ENCODE assay signal across 17 cellular contexts in genomic region chr1:101109791-101110190, GRCh38.
DNase-seq lines count a peak whose midpoint lies in the region; ATAC-seq and TF ChIP-seq lines count a peak whose summit lies in the region.
"Had no signal": no experiment of that assay in that cellular context is flagged by ENCODE, and none has a peak within 500 bp of the region (broad histone marks: within the 10 kb centered on the region; RNA-seq: fewer than 3 reads in every experiment).

No MANE protein-coding gene starts in this region.

- no peaks in the 10 kb centered on the region for H3K27me3 Mint-ChIP-seq in activated naive CD8-positive, alpha-beta T cell treated with anti-CD3 and anti-CD28 coated beads, Interleukin-2, amount 10 ng/mL, durations not matched to agents 7 days and 5 days
- no peaks in the 10 kb centered on the region for H3K27me3 Mint-ChIP-seq in stimulated activated memory B cell treated with anti-CD40 and anti-IgM and Interleukin-4, amounts not matched to agents 10 μg/mL and 1 μg/mL and 100 μg/mL, for 72 hours

- H3K27ac ChIP-seq in mammary epithelial cell (ENCODE audit: insufficient read depth, low read depth, low read length) (no peak overlapping the region), breast epithelium (no peak overlapping the region), IMR-90 (ENCODE audit: insufficient read depth, low read length) (no peak overlapping the region), colonic mucosa (no peak overlapping the region)
- H3K27ac ChIP-seq: GM23248 had no signal

- H2AFZ ChIP-seq in mammary epithelial cell (ENCODE audit: low read depth, low read length) (peak overlapping the region; percentile 3), IMR-90 (replicated peaks; ENCODE audit: low read length, poor library complexity) (no peak overlapping the region)
- H2AFZ ChIP-seq: GM23248 had no signal

- peaks cover 14% of the 10 kb centered on the region for H3K9me3 Mint-ChIP-seq in activated naive CD8-positive, alpha-beta T cell treated with anti-CD3 and anti-CD28 coated beads, Interleukin-2, amount 10 ng/mL, durations not matched to agents 7 days and 5 days
- peaks cover 3% of the 10 kb centered on the region for H3K9me3 Mint-ChIP-seq in stimulated activated memory B cell treated with anti-CD40 and anti-IgM and Interleukin-4, amounts not matched to agents 10 μg/mL and 1 μg/mL and 100 μg/mL, for 72 hours

- no TSS peak for BruUV-seq in mammary epithelial cell (replicated peaks; lab: Mats Ljungman, UMichigan)
- BruUV-seq in IMR-90 (replicated peaks; lab: Mats Ljungman, UMichigan) = no TSS peak

- H3K4me1 ChIP-seq in mammary epithelial cell (ENCODE audit: insufficient read depth, low read length) (no peaks in the 10 kb centered on the region), breast epithelium (no peaks in the 10 kb centered on the region), IMR-90 (ENCODE audit: control insufficient read depth, insufficient read depth, low read length) (no peaks in the 10 kb centered on the region), colonic mucosa (no peaks in the 10 kb centered on the region)

- H4K91ac ChIP-seq in IMR-90 (ENCODE audit: insufficient read depth, low read depth, low read length) = no peak overlapping the region

- no peak overlapping the region for H3K14ac ChIP-seq in IMR-90 (replicated peaks; ENCODE audit: low read depth, low read length)

- ATAC-seq in IMR-90 (ENCODE audit: low read depth) = no peak
- ATAC-seq in activated naive CD8-positive, alpha-beta T cell treated with anti-CD3 and anti-CD28 coated beads, Interleukin-2, amount 10 ng/mL, durations not matched to agents 7 days and 5 days (ENCODE audit: low read depth) = no peak
- ATAC-seq in stimulated activated memory B cell treated with anti-CD40 and anti-IgM and Interleukin-4, amounts not matched to agents 10 μg/mL and 1 μg/mL and 100 μg/mL, for 72 hours = no peak
- ATAC-seq: GM12878, HCT116 had no signal

- H3K27me3 ChIP-seq in mammary epithelial cell (ENCODE audit: insufficient read depth, low read length) (no peaks in the 10 kb centered on the region), breast epithelium (no peaks in the 10 kb centered on the region), IMR-90 (ENCODE audit: control insufficient read depth, insufficient read depth, low read length) (no peaks in the 10 kb centered on the region; the same call in 1 of the 2 replicates), colonic mucosa (no peaks in the 10 kb centered on the region)

- H3K36me3 ChIP-seq in mammary epithelial cell (ENCODE audit: insufficient read depth, low read length) (no peaks in the 10 kb centered on the region), breast epithelium (no peaks in the 10 kb centered on the region), IMR-90 (ENCODE audit: control insufficient read depth, insufficient read depth, low read length) (no peaks in the 10 kb centered on the region), colonic mucosa (no peaks in the 10 kb centered on the region)

- DNase-seq in mammary epithelial cell = no peak
- DNase-seq in breast epithelium (ENCODE audit: low spot score in 2 of 2) = no peak
- no peak for DNase-seq in IMR-90
- no peak for DNase-seq in activated naive CD8-positive, alpha-beta T cell treated with anti-CD3 and anti-CD28 coated beads, Interleukin-2, amount 10 ng/mL, durations not matched to agents 7 days and 5 days
- DNase-seq in colonic mucosa = no peak
- no peak for DNase-seq in UCSD-AML1 (lab: John Stamatoyannopoulos, UW; ENCODE audit: unreplicated experiment)
- no peak for DNase-seq in GM19238 (ENCODE audit: insufficient read length, low spot score)
- DNase-seq: ACHN; GM23248; KBM-7; NCI-H1092; NCI-H345; NCI-H69; NK-92 treated with Interleukin-12 subunit alpha and Interleukin-12 subunit beta, amount 100 ng/mL, for 24 hours had no signal

- peaks cover 49% of the 10 kb centered on the region for H3K4me1 Mint-ChIP-seq in activated naive CD8-positive, alpha-beta T cell treated with anti-CD3 and anti-CD28 coated beads, Interleukin-2, amount 10 ng/mL, durations not matched to agents 7 days and 5 days
- H3K4me1 Mint-ChIP-seq in stimulated activated memory B cell treated with anti-CD40 and anti-IgM and Interleukin-4, amounts not matched to agents 10 μg/mL and 1 μg/mL and 100 μg/mL, for 72 hours = peaks cover 37% of the 10 kb centered on the region

- no peak for TF ChIP-seq RAD21 in IMR-90 (IDR thresholded peaks at IDR 0.05; ENCODE audit: low read length)

- H2BK15ac ChIP-seq in IMR-90 (ENCODE audit: low read depth, low read length) = no peak overlapping the region

- POLR2A ChIA-PET in IMR-90 (lab: Charles Lee; ENCODE audit: unreplicated experiment) = no interaction called here
- POLR2A ChIA-PET in activated naive CD8-positive, alpha-beta T cell treated with anti-CD3 and anti-CD28 coated beads, Interleukin-2, amount 10 ng/mL, durations not matched to agents 7 days and 5 days (lab: Charles Lee) = no interaction called here

- H3K4me2 ChIP-seq in mammary epithelial cell (ENCODE audit: insufficient read depth, low read depth, low read length) (no peak overlapping the region), IMR-90 (ENCODE audit: low read depth, low read length) (no peak overlapping the region)

- no peak overlapping the region for H3K4me3 Mint-ChIP-seq in activated naive CD8-positive, alpha-beta T cell treated with anti-CD3 and anti-CD28 coated beads, Interleukin-2, amount 10 ng/mL, durations not matched to agents 7 days and 5 days
- H3K4me3 Mint-ChIP-seq in stimulated activated memory B cell treated with anti-CD40 and anti-IgM and Interleukin-4, amounts not matched to agents 10 μg/mL and 1 μg/mL and 100 μg/mL, for 72 hours = no peak overlapping the region

- TF ChIP-seq CTCF in mammary epithelial cell (conservative IDR thresholded peaks at IDR 0.05 in 1 of 2, IDR thresholded peaks at IDR 0.05 in 1 of 2; ENCODE audit: extremely low read depth in 1 of 2, insufficient read depth in 1 of 2, low read depth in 1 of 2, low read length in 2 of 2) = no peak
- no peak for TF ChIP-seq CTCF in breast epithelium (IDR thresholded peaks at IDR 0.05)
- no peak for TF ChIP-seq CTCF in IMR-90 (conservative IDR thresholded peaks at IDR 0.05; ENCODE audit: low read depth, low read length)
- TF ChIP-seq CTCF in colonic mucosa (IDR thresholded peaks at IDR 0.05) = no peak

- no peak overlapping the region for H3K56ac ChIP-seq in IMR-90 (ENCODE audit: extremely low read depth, insufficient read depth, low read length)

- CTCF ChIA-PET in mammary epithelial cell (lab: Charles Lee; ENCODE audit: low non-redundant PET) = no interaction called here
- CTCF ChIA-PET in IMR-90 (lab: Yijun Ruan, JAX) = no interaction called here

- peaks cover 37% of the 10 kb centered on the region for H3K36me3 Mint-ChIP-seq in activated naive CD8-positive, alpha-beta T cell treated with anti-CD3 and anti-CD28 coated beads, Interleukin-2, amount 10 ng/mL, durations not matched to agents 7 days and 5 days
- H3K36me3 Mint-ChIP-seq in stimulated activated memory B cell treated with anti-CD40 and anti-IgM and Interleukin-4, amounts not matched to agents 10 μg/mL and 1 μg/mL and 100 μg/mL, for 72 hours = no peaks in the 10 kb centered on the region

- in situ Hi-C loops in mammary epithelial cell (cut with MboI; ENCODE audit: low sequenced_read_pairs in 2 of 2) = no loop called here
- in situ Hi-C loops in IMR-90 (cut with MboI; ENCODE audit: low sequenced_read_pairs) = no loop called here

- H3K27ac Mint-ChIP-seq in activated naive CD8-positive, alpha-beta T cell treated with anti-CD3 and anti-CD28 coated beads, Interleukin-2, amount 10 ng/mL, durations not matched to agents 7 days and 5 days = peak overlapping the region; percentile 67
- H3K27ac Mint-ChIP-seq in stimulated activated memory B cell treated with anti-CD40 and anti-IgM and Interleukin-4, amounts not matched to agents 10 μg/mL and 1 μg/mL and 100 μg/mL, for 72 hours = peak overlapping the region; percentile 90

- H4K8ac ChIP-seq in IMR-90 (ENCODE audit: low read depth in 2 of 2, low read length in 2 of 2) = no peak overlapping the region

- H3K9me1 ChIP-seq in IMR-90 (ENCODE audit: insufficient read depth, low read length) = no peaks in the 10 kb centered on the region

- no peak overlapping the region for H2BK5ac ChIP-seq in IMR-90 (ENCODE audit: low read depth, low read length, poor library complexity, severe bottlenecking)

- H3K9me3 ChIP-seq in mammary epithelial cell (replicated peaks; ENCODE audit: insufficient read depth, low read length) (no peaks in the 10 kb centered on the region), breast epithelium (no peaks in the 10 kb centered on the region), IMR-90 (ENCODE audit: control insufficient read depth, insufficient read depth, low read length) (no peaks in the 10 kb centered on the region), colonic mucosa (no peaks in the 10 kb centered on the region)

- no peak overlapping the region for H3K9ac ChIP-seq in mammary epithelial cell (ENCODE audit: insufficient read depth, low read length)
- no peak overlapping the region for H3K9ac ChIP-seq in IMR-90 (ENCODE audit: low read depth, low read length)
- no peak overlapping the region for H3K9ac ChIP-seq in colonic mucosa (ENCODE audit: low read depth in 2 of 2, low read length in 2 of 2)
- H3K9ac ChIP-seq: GM23248 had no signal

- H2BK20ac ChIP-seq in IMR-90 (ENCODE audit: low read depth, low read length) = no peak overlapping the region

- no peak overlapping the region for H2BK120ac ChIP-seq in IMR-90 (ENCODE audit: low read depth, low read length)

- H3K18ac ChIP-seq in IMR-90 (ENCODE audit: low read depth, low read length) = no peak overlapping the region

- H3K79me1 ChIP-seq in IMR-90 (ENCODE audit: low read depth in 1 of 2, low read length in 2 of 2) = no peaks in the 10 kb centered on the region

- H3K23ac ChIP-seq in IMR-90 (ENCODE audit: low read depth, low read length) = no peak overlapping the region

- WGBS in mammary epithelial cell (ENCODE audit: low coverage, missing lambda C conversion rate) = 78% methylated on average over 1 of the region's 1 CpG
- WGBS in IMR-90 (ENCODE audit: extremely low coverage in 2 of 2, insufficient read length in 1 of 2), 2 experiments = no CpG with 5 or more reads among the region's 1 CpG

- dilution Hi-C loops in mammary epithelial cell (cut with HindIII; ENCODE audit: low sequenced_read_pairs) = no loop called here
- dilution Hi-C loops in IMR-90 (cut with HindIII; ENCODE audit: low sequenced_read_pairs, unreplicated experiment) = no loop called here

- no peak overlapping the region for H4K5ac ChIP-seq in IMR-90 (ENCODE audit: low read depth, low read length)

- H3K4me3 ChIP-seq in mammary epithelial cell (replicated peaks in 1 of 3; ENCODE audit: insufficient read depth in 1 of 3, low read depth in 2 of 3, low read length in 3 of 3) = no peak overlapping the region
- no peak overlapping the region for H3K4me3 ChIP-seq in breast epithelium
- H3K4me3 ChIP-seq in IMR-90 (ENCODE audit: insufficient read depth, low read depth, low read length) = no peak overlapping the region
- H3K4me3 ChIP-seq in colonic mucosa = no peak overlapping the region
- H3K4me3 ChIP-seq: GM12878, GM23248 had no signal

- H2AK5ac ChIP-seq in IMR-90 (ENCODE audit: low read depth, low read length) = no peak overlapping the region

- TF ChIP-seq POLR2A in breast epithelium (IDR thresholded peaks at IDR 0.05) (no peak), IMR-90 (IDR thresholded peaks at IDR 0.05; ENCODE audit: low read depth, low read length) (no peak)

- no peak overlapping the region for H3K4ac ChIP-seq in IMR-90 (ENCODE audit: low read depth, low read length)

- intact Hi-C loops in mammary epithelial cell (cut with micrococcal nuclease) = no loop called here
- intact Hi-C loops in breast epithelium (cut with DNase I; ENCODE audit: low total_unique reads) = no loop called here
- intact Hi-C loops in IMR-90 (cut with micrococcal nuclease) = no loop called here
- intact Hi-C loops in colonic mucosa (cut with DNase I) = no loop called here

- H4K20me1 ChIP-seq in mammary epithelial cell (ENCODE audit: insufficient read depth, low read length) = no peaks in the 10 kb centered on the region
- no peaks in the 10 kb centered on the region for H4K20me1 ChIP-seq in IMR-90 (ENCODE audit: insufficient read depth, low read length)

- no peaks in the 10 kb centered on the region for H3K79me2 ChIP-seq in mammary epithelial cell (ENCODE audit: insufficient read depth, low read length)

- no peak overlapping the region for H2AK9ac ChIP-seq in IMR-90 (replicated peaks; ENCODE audit: low read depth, low read length, poor library complexity)
